8 cellular contexts compared by ENCODE assay signal in the genomic region with DNA sequence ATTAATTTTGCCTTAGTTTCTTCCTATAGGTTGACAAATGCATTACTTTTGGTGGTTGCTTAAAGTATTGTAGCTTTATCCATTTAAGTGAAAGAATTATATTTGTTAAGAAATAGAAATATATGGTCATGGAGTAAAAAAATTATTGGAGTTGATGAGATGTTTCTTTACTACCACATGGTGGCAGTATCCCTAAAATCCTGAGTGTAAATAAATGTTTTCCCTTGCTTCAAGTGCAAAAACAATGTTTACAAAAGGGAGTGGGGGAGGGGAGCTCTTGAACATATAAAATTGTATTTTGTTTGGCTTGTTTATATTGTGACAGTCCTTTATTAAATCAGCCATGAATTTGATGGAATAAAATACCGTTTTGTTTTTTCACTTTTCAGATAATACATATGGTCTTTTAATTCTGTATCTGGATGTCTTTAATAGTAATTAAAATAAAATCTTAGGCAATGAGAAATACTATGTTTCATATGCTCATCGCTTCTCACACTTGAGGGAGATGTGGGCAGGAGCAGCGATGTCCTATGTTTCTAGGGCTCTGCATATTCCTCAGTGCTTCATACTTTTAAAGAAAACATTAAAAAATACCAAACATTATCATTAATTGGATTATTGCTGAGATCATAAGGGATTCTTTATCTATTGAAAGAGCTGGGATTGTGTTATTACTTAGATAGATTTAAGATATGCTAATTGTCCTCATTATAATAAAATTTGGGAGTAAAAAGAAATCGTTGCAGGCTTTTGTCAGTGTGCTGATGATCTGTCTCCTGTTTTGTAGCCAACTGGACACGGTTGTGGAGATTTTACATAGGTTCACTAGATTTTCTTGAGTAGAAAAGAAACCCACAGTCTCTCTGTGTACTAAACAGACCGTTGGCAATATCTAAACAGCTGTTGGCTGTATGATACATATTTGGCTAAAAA.
DNase-seq lines count a peak whose midpoint lies in the region; ATAC-seq and TF ChIP-seq lines count a peak whose summit lies in the region.

No MANE protein-coding gene starts in this region.

- H3K4me3 ChIP-seq in KMS-11 (IDR thresholded peaks at IDR 0.05; ENCODE audit: insufficient read depth, low read depth, low read length) (no peak overlapping the region), SJSA1 (no peak overlapping the region), hepatocyte (no peak overlapping the region)

- no peak overlapping the region for H3K4me2 ChIP-seq in KMS-11
- H3K4me2 ChIP-seq in hepatocyte = no peak overlapping the region

- H3K9me2 ChIP-seq in hepatocyte (replicated peaks; ENCODE audit: insufficient read depth) = no peaks in the 10 kb centered on the region

- H3K9me3 ChIP-seq in SJSA1 (replicated peaks) (no peaks in the 10 kb centered on the region), hepatocyte (ENCODE audit: low read depth) (no peaks in the 10 kb centered on the region)

- no peak overlapping the region for H3K9ac ChIP-seq in KMS-11

- 49% methylated on average over 6 of the region's 6 CpGs for WGBS in hepatocyte (ENCODE audit: low lambda C conversion rate, missing lambda C conversion rate)

- H3K4me1 ChIP-seq in KMS-11 (ENCODE audit: low read depth, poor library complexity, severe bottlenecking) (no peaks in the 10 kb centered on the region), SJSA1 (replicated peaks) (peaks cover 3% of the 10 kb centered on the region; the same call in 1 of the 2 replicates), hepatocyte (ENCODE audit: insufficient read depth) (no peaks in the 10 kb centered on the region)

- DNase-seq in COLO829 (ENCODE audit: low spot score) (peak; percentile 24), SJSA1 (ENCODE audit: low read depth in 1 of 2, low spot score in 2 of 2) (peak; percentile 36 to 37), hepatocyte (ENCODE audit: low spot score) (peak; percentile 63), omental fat pad (ENCODE audit: low spot score) (no peak), caudate nucleus (lab: John Stamatoyannopoulos, UW) (no peak)

- ATAC-seq in omental fat pad (ENCODE audit: low FRiP score) (no peak), HG03175 (IDR thresholded peaks at IDR 0.05; ENCODE audit: unreplicated experiment) (no peak), HG02763 (IDR thresholded peaks at IDR 0.05; ENCODE audit: unreplicated experiment) (no peak)

- H2AFZ ChIP-seq in KMS-11 (ENCODE audit: low read depth) (no peak overlapping the region), hepatocyte (no peak overlapping the region)

- H3K36me3 ChIP-seq in KMS-11 (ENCODE audit: insufficient read depth) = no peaks in the 10 kb centered on the region
- H3K36me3 ChIP-seq in SJSA1 = no peaks in the 10 kb centered on the region
- H3K36me3 ChIP-seq in hepatocyte (replicated peaks; ENCODE audit: insufficient read depth, low read depth) = no peaks in the 10 kb centered on the region

- no peaks in the 10 kb centered on the region; the same call in 1 of the 2 replicates for H3K79me2 ChIP-seq in KMS-11 (ENCODE audit: insufficient read depth, low read depth)
- H3K79me2 ChIP-seq in hepatocyte = no peaks in the 10 kb centered on the region

- TF ChIP-seq CTCF in KMS-11 (conservative IDR thresholded peaks at IDR 0.05; ENCODE audit: low read depth, low read length) (peak; percentile 60), hepatocyte (IDR thresholded peaks at IDR 0.05; ENCODE audit: poor library complexity) (peak; percentile 67), omental fat pad (IDR thresholded peaks at IDR 0.05) (no peak)

- H3K27me3 ChIP-seq in KMS-11 (ENCODE audit: insufficient read depth, low read depth) (no peaks in the 10 kb centered on the region), SJSA1 (replicated peaks) (no peaks in the 10 kb centered on the region), hepatocyte (no peaks in the 10 kb centered on the region)

- H3K27ac ChIP-seq in KMS-11 (no peak overlapping the region), SJSA1 (no peak overlapping the region), hepatocyte (no peak overlapping the region), caudate nucleus (ENCODE audit: low read depth, low read length) (no peak overlapping the region)

- H4K20me1 ChIP-seq in KMS-11 (ENCODE audit: insufficient read depth) = no peaks in the 10 kb centered on the region
- H4K20me1 ChIP-seq in hepatocyte (ENCODE audit: insufficient read depth, poor library complexity, severe bottlenecking) = no peaks in the 10 kb centered on the region

Comparison
In these comparisons a context has a peak if more than half of its experiments do, and no peak if none do; other contexts are left out.
1. DNase-seq: peak in COLO829 (single experiment), SJSA1 (2 of 2) and hepatocyte (single experiment); none in omental fat pad (single experiment) and caudate nucleus (0 of 61).
2. CTCF ChIP-seq: peak in KMS-11 (single experiment) and hepatocyte (single experiment); none in omental fat pad (0 of 3).